Comparison of ENCODE assay signal across 1 cellular context in the genomic region with DNA sequence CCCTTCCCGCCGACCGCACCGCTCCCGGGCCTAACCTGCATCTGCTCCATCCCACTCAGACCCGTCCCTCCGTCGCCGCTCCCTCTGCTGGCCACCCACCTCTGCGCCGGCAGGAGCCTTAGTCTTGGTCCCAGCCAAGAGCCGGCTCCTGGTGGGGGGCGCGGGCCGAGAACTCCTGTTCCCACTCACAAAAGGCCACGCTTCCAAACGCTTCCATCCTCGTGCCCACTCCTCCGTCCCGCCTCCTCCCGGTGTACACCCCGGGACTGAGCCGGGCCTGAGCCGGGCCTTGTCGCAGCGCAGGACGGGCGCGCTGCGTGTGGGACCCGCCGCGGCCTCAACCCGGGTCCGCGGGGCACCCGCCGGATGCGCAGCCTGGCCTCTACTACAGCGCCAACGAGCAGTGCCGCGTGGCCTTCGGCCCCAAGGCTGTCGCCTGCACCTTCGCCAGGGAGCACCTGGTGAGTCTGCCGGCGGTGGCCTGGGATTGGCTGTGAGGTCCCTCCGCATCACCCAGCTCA.
TF ChIP-seq lines count a peak whose summit lies in the region.

No MANE protein-coding gene starts in this region.

TF ChIP-seq in K562, 482 proteins besides CTCF, POLR2A, EP300 and RAD21:
- peak; percentile 42; the same call in 1 of the 2 replicates for TF ChIP-seq ZBTB7A (IDR thresholded peaks at IDR 0.05; ENCODE audit: borderline replicate concordance, control insufficient read depth, low read depth, low read length)
- no peak for TF ChIP-seq SIN3A (IDR thresholded peaks at IDR 0.05; ENCODE audit: borderline replicate concordance in 2 of 2, control insufficient read depth in 1 of 2, low read depth in 2 of 2, low read length in 2 of 2)
- TF ChIP-seq SRSF9 (IDR thresholded peaks at IDR 0.05; ENCODE audit: borderline replicate concordance, low read depth, low read length) = no peak
- 0 out of 2 replicates have a peak, but pooled peaks have one; percentile 11 for TF ChIP-seq CREM (IDR thresholded peaks at IDR 0.05; ENCODE audit: low read depth)
- TF ChIP-seq SAFB (IDR thresholded peaks at IDR 0.05; ENCODE audit: borderline replicate concordance, low read depth, low read length) = peak; percentile 47; the same call in 1 of the 2 replicates
- TF ChIP-seq, protein P1, sequence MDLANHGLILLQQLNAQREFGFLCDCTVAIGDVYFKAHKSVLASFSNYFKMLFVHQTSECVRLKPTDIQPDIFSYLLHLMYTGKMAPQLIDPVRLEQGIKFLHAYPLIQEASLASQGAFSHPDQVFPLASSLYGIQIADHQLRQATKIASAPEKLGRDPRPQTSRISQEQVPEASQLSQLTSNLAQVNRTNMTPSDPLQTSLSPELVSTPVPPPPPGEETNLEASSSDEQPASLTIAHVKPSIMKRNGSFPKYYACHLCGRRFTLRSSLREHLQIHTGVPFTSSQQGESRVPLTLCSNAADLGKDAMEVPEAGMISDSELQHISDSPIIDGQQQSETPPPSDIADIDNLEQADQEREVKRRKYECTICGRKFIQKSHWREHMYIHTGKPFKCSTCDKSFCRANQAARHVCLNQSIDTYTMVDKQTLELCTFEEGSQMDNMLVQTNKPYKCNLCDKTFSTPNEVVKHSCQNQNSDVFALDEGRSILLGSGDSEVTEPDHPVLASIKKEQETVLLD (IDR thresholded peaks at IDR 0.05) = peak; percentile 45; the same call in 1 of the 2 replicates
- TF ChIP-seq POLR2G (IDR thresholded peaks at IDR 0.05; ENCODE audit: low read depth, low read length) = 0 out of 2 replicates have a peak, but pooled peaks have one; percentile 31
